In genomic region chr12:116492703-116493324, GRCh38 we compare ENCODE assay signal across 11 cellular contexts.
DNase-seq lines count a peak whose midpoint lies in the region; ATAC-seq and TF ChIP-seq lines count a peak whose summit lies in the region.
"Had no signal": no experiment of that assay in that cellular context is flagged by ENCODE, and none has a peak within 500 bp of the region (broad histone marks: within the 10 kb centered on the region; RNA-seq: fewer than 3 reads in every experiment).

No MANE protein-coding gene starts in this region.

- DNase-seq in GDM1 (lab: John Stamatoyannopoulos, UW) (peak; percentile 43), LoVo (ENCODE audit: low spot score) (peak; percentile 42), amniotic stem cell (lab: John Stamatoyannopoulos, UW) (peak; percentile 72), kidney epithelial cell (ENCODE audit: low read depth) (peak; percentile 23), head of caudate nucleus (no peak), Right ventricle myocardium inferior (ENCODE audit: missing footprints) (no peak)
- DNase-seq: activated T-cell treated with anti-CD3 and anti-CD28 coated beads, Interleukin-2, amount 50 U/mL, for 24 hours; effector memory CD4-positive, alpha-beta T cell; SHP77 had no signal

- ATAC-seq in HG03175 (IDR thresholded peaks at IDR 0.05; ENCODE audit: unreplicated experiment) = no peak
- ATAC-seq in Right ventricle myocardium inferior = no peak

- no peaks in the 10 kb centered on the region for H3K36me3 ChIP-seq in kidney epithelial cell (ENCODE audit: control insufficient read depth, insufficient read depth, low read length)
- H3K36me3 ChIP-seq: HAP-1 had no signal

- intact Hi-C loops in head of caudate nucleus (cut with DNase I) (no loop called here), Right ventricle myocardium inferior (cut with DNase I) (no loop called here)

- H3K4me3 ChIP-seq in kidney epithelial cell (ENCODE audit: low read depth, low read length) = no peak overlapping the region
- H3K4me3 ChIP-seq: HAP-1 had no signal

- no peaks in the 10 kb centered on the region for H3K27me3 ChIP-seq in kidney epithelial cell (ENCODE audit: control insufficient read depth, insufficient read depth, low read length)

- TF ChIP-seq CTCF in kidney epithelial cell (IDR thresholded peaks at IDR 0.05; ENCODE audit: insufficient read depth, low read length, poor library complexity, severe bottlenecking) = no peak

Comparison
In these comparisons a context has a peak if more than half of its experiments do, and no peak if none do; other contexts are left out.
1. DNase-seq: peak in GDM1 (single experiment), LoVo (single experiment), amniotic stem cell (single experiment) and kidney epithelial cell (single experiment); none in head of caudate nucleus (0 of 42) and Right ventricle myocardium inferior (single experiment).